ENCODE assay signal across 1 cellular context in the genomic region with DNA sequence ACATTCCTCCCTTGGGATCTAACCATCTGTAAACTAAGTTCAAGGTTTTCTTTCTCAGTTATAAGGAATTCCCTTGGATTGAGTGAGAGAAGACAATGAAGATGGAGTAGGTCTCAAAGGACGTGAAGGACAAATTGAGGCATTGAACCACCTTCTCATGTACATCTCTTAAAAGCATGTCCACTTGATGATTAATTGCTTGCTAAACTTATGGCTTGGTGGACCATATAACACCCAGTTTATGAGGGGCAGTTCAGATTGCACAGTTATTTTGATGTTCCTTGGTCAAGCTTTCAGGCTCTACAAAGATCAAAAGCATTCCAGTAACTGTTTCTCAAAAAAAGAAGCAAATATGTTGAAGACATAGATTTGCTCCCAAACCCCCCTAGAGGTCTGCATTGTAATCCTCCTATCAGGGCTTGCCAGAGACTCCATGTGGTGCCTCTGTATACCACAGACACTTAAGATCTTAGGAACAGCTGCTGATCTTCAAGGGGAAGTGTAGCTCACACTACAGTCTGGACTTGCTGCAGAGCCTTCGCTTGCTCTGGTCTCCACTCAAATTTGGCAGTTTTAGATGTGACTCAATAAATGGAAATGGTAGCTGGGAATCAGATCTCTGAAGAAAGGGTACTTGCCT.
TF ChIP-seq lines count a peak whose summit lies in the region.

No MANE protein-coding gene starts in this region.

TF ChIP-seq in H1, 55 proteins besides CTCF, POLR2A, EP300 and RAD21 (continued from another document):
- no peak for TF ChIP-seq SP1 (IDR thresholded peaks at IDR 0.05; ENCODE audit: low read depth, low read length)
- TF ChIP-seq BACH1 (IDR thresholded peaks at IDR 0.05; ENCODE audit: low read length), result no peak
- TF ChIP-seq SIRT6 (IDR thresholded peaks at IDR 0.05; ENCODE audit: low read length), result no peak
- no peak for TF ChIP-seq HDAC6 (IDR thresholded peaks at IDR 0.05; ENCODE audit: low read depth, low read length)
- TF ChIP-seq SIX5 (IDR thresholded peaks at IDR 0.05; ENCODE audit: low read depth, low read length), result no peak
- TF ChIP-seq E2F6 (IDR thresholded peaks at IDR 0.05), result no peak
- TF ChIP-seq CHD1 (IDR thresholded peaks at IDR 0.05; ENCODE audit: low read depth, low read length), result no peak
- TF ChIP-seq, protein P1, sequence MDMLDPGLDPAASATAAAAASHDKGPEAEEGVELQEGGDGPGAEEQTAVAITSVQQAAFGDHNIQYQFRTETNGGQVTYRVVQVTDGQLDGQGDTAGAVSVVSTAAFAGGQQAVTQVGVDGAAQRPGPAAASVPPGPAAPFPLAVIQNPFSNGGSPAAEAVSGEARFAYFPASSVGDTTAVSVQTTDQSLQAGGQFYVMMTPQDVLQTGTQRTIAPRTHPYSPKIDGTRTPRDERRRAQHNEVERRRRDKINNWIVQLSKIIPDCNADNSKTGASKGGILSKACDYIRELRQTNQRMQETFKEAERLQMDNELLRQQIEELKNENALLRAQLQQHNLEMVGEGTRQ (IDR thresholded peaks at IDR 0.05; ENCODE audit: low read length), result no peak
- TF ChIP-seq TAF1 (IDR thresholded peaks at IDR 0.05; ENCODE audit: low read depth, low read length), result no peak
- TF ChIP-seq RBBP5 (IDR thresholded peaks at IDR 0.05; ENCODE audit: borderline replicate concordance, low read depth, low read length), result no peak
- TF ChIP-seq EGR1 (IDR thresholded peaks at IDR 0.05; ENCODE audit: borderline replicate concordance, low read depth, low read length), result no peak
- no peak for TF ChIP-seq KDM5A (IDR thresholded peaks at IDR 0.05; ENCODE audit: low read length)
- no peak for TF ChIP-seq FOSL1 (IDR thresholded peaks at IDR 0.05; ENCODE audit: insufficient read depth, low read depth, low read length)
- TF ChIP-seq JUN (IDR thresholded peaks at IDR 0.05; ENCODE audit: low read depth, low read length), result no peak
TF ChIP-seq in H1: peak in this region for 0.
